Comparison of ENCODE assay signal across 15 cellular contexts in genomic region chr16:2786061-2786825, GRCh38. TPM values are rescaled to one million over a fixed set of nuclear protein-coding genes. Genes with fewer than 3 reads are reported as not detected.
A peak's percentile ranks its signal among the peaks of the same experiment; 100 is the strongest.
DNase-seq lines count a peak whose midpoint lies in the region; ATAC-seq and TF ChIP-seq lines count a peak whose summit lies in the region.
"Had no signal": no experiment of that assay in that cellular context is flagged by ENCODE, and none has a peak within 500 bp of the region (broad histone marks: within the 10 kb centered on the region; RNA-seq: fewer than 3 reads in every experiment).

No MANE protein-coding gene starts in this region.

- H3K4me3 ChIP-seq in H7 (ENCODE audit: insufficient read depth, low read depth, low read length) = no peak overlapping the region

- no peaks in the 10 kb centered on the region for H3K9me3 Mint-ChIP-seq in activated CD4-positive, alpha-beta T cell treated with anti-CD3 and anti-CD28 coated beads, Interleukin-2, amount 10 ng/mL, durations not matched to agents 24 days and 14 days
- H3K9me3 Mint-ChIP-seq in activated CD4-positive, alpha-beta T cell treated with anti-CD3 and anti-CD28 coated beads, Interleukin-2, amount 10 ng/mL, durations not matched to agents 7 days and 5 days = no peaks in the 10 kb centered on the region
- no peaks in the 10 kb centered on the region for H3K9me3 Mint-ChIP-seq in activated naive CD8-positive, alpha-beta T cell treated with anti-CD3 and anti-CD28 coated beads for 36 hours
- H3K9me3 Mint-ChIP-seq: T-helper 2 cell treated with Interferon-gamma antibody and Interleukin-4, amounts not matched to agents 5 μg/mL and 100 μg/mL, for 36 hours had no signal

- no peak for TF ChIP-seq CTCF in omental fat pad (IDR thresholded peaks at IDR 0.05)

- intact Hi-C loops in activated CD4-positive, alpha-beta T cell treated with anti-CD3 and anti-CD28 coated beads, Interleukin-2, amount 10 ng/mL, durations not matched to agents 24 days and 14 days (cut with micrococcal nuclease) = no loop called here

- peak overlapping the region; percentile 19 for H3K4me3 Mint-ChIP-seq in activated CD4-positive, alpha-beta T cell treated with anti-CD3 and anti-CD28 coated beads, Interleukin-2, amount 10 ng/mL, durations not matched to agents 24 days and 14 days
- no peak overlapping the region for H3K4me3 Mint-ChIP-seq in activated CD4-positive, alpha-beta T cell treated with anti-CD3 and anti-CD28 coated beads, Interleukin-2, amount 10 ng/mL, durations not matched to agents 7 days and 5 days
- H3K4me3 Mint-ChIP-seq in activated naive CD8-positive, alpha-beta T cell treated with anti-CD3 and anti-CD28 coated beads for 36 hours = peak overlapping the region; percentile 64
- H3K4me3 Mint-ChIP-seq: T-helper 2 cell treated with Interferon-gamma antibody and Interleukin-4, amounts not matched to agents 5 μg/mL and 100 μg/mL, for 36 hours had no signal

- CTCF ChIA-PET in activated CD4-positive, alpha-beta T cell treated with anti-CD3 and anti-CD28 coated beads, Interleukin-2, amount 10 ng/mL, durations not matched to agents 7 days and 5 days (lab: Charles Lee) = interaction anchor here (1.7 kb wide), 1 partner anchor 10 kb away, joined by 5 read pairs; no protein-coding TSS in a partner anchor

- peaks cover 2% of the 10 kb centered on the region for H3K4me1 Mint-ChIP-seq in activated CD4-positive, alpha-beta T cell treated with anti-CD3 and anti-CD28 coated beads, Interleukin-2, amount 10 ng/mL, durations not matched to agents 24 days and 14 days
- peaks cover 3% of the 10 kb centered on the region for H3K4me1 Mint-ChIP-seq in activated CD4-positive, alpha-beta T cell treated with anti-CD3 and anti-CD28 coated beads, Interleukin-2, amount 10 ng/mL, durations not matched to agents 7 days and 5 days
- H3K4me1 Mint-ChIP-seq in activated naive CD8-positive, alpha-beta T cell treated with anti-CD3 and anti-CD28 coated beads for 36 hours = peaks cover 11% of the 10 kb centered on the region

- peaks cover 27% of the 10 kb centered on the region for H3K27me3 Mint-ChIP-seq in activated CD4-positive, alpha-beta T cell treated with anti-CD3 and anti-CD28 coated beads, Interleukin-2, amount 10 ng/mL, durations not matched to agents 24 days and 14 days
- H3K27me3 Mint-ChIP-seq in activated CD4-positive, alpha-beta T cell treated with anti-CD3 and anti-CD28 coated beads, Interleukin-2, amount 10 ng/mL, durations not matched to agents 7 days and 5 days = peaks cover 20% of the 10 kb centered on the region
- peaks cover 9% of the 10 kb centered on the region for H3K27me3 Mint-ChIP-seq in activated naive CD8-positive, alpha-beta T cell treated with anti-CD3 and anti-CD28 coated beads for 36 hours

- no peak overlapping the region for H3K27ac Mint-ChIP-seq in activated CD4-positive, alpha-beta T cell treated with anti-CD3 and anti-CD28 coated beads, Interleukin-2, amount 10 ng/mL, durations not matched to agents 24 days and 14 days
- H3K27ac Mint-ChIP-seq in activated CD4-positive, alpha-beta T cell treated with anti-CD3 and anti-CD28 coated beads, Interleukin-2, amount 10 ng/mL, durations not matched to agents 7 days and 5 days = no peak overlapping the region
- H3K27ac Mint-ChIP-seq in activated naive CD8-positive, alpha-beta T cell treated with anti-CD3 and anti-CD28 coated beads for 36 hours = peak overlapping the region; percentile 56
- H3K27ac Mint-ChIP-seq: T-helper 2 cell treated with Interferon-gamma antibody and Interleukin-4, amounts not matched to agents 5 μg/mL and 100 μg/mL, for 36 hours had no signal

- H3K27me3 ChIP-seq in H7 (ENCODE audit: control insufficient read depth, insufficient read depth, low read length) = no peaks in the 10 kb centered on the region; the same call in 1 of the 2 replicates

- no peak for ATAC-seq in omental fat pad (ENCODE audit: low FRiP score)
- ATAC-seq in HG03439 (IDR thresholded peaks at IDR 0.05; ENCODE audit: unreplicated experiment) = no peak

- no peak for DNase-seq in activated CD4-positive, alpha-beta T cell treated with anti-CD3 and anti-CD28 coated beads, Interleukin-2, amount 10 ng/mL, durations not matched to agents 24 days and 14 days
- no peak for DNase-seq in activated CD4-positive, alpha-beta T cell treated with anti-CD3 and anti-CD28 coated beads, Interleukin-2, amount 10 ng/mL, durations not matched to agents 7 days and 5 days
- DNase-seq in H7 (peak; percentile 44), omental fat pad (ENCODE audit: low spot score) (peak; percentile 17), mucosa of gallbladder (ENCODE audit: low spot score) (no peak), NOMO-1 treated with dmso at 0.1 percent for 144 hours (lab: John Stamatoyannopoulos, UW; ENCODE audit: unreplicated experiment) (no peak)
- no peak for DNase-seq in activated naive CD8-positive, alpha-beta T cell treated with anti-CD3 and anti-CD28 coated beads for 36 hours
- DNase-seq: activated CD4-positive, alpha-beta T cell treated with anti-CD3 and anti-CD28 coated beads, Interleukin-2, amount 50 U/mL, for 1 hour; EL; mammary epithelial cell; NCI-H2227 treated with DMSO at 0.1 percent for 48 hours had no signal

- H3K36me3 Mint-ChIP-seq in activated CD4-positive, alpha-beta T cell treated with anti-CD3 and anti-CD28 coated beads, Interleukin-2, amount 10 ng/mL, durations not matched to agents 24 days and 14 days (ENCODE audit: low read depth) = no peaks in the 10 kb centered on the region
- H3K36me3 Mint-ChIP-seq in activated CD4-positive, alpha-beta T cell treated with anti-CD3 and anti-CD28 coated beads, Interleukin-2, amount 10 ng/mL, durations not matched to agents 7 days and 5 days (ENCODE audit: low read depth) = no peaks in the 10 kb centered on the region
- no peaks in the 10 kb centered on the region for H3K36me3 Mint-ChIP-seq in activated naive CD8-positive, alpha-beta T cell treated with anti-CD3 and anti-CD28 coated beads for 36 hours

- H3K36me3 ChIP-seq in H7 (replicated peaks; ENCODE audit: control insufficient read depth, insufficient read depth, low read length) = no peaks in the 10 kb centered on the region
- H3K36me3 ChIP-seq: pancreas had no signal

- POLR2A ChIA-PET in activated CD4-positive, alpha-beta T cell treated with anti-CD3 and anti-CD28 coated beads, Interleukin-2, amount 10 ng/mL, durations not matched to agents 7 days and 5 days (lab: Charles Lee) = no interaction called here

RNA-seq across cellular contexts. Expression of gene PRSS33, which starts 1.1 kb away (rescaled TPM):
- total RNA-seq in activated CD4-positive, alpha-beta T cell treated with anti-CD3 and anti-CD28 coated beads, Interleukin-2, amount 10 ng/mL, durations not matched to agents 24 days and 14 days = not detected in 2 replicates
- not detected for total RNA-seq in activated CD4-positive, alpha-beta T cell treated with anti-CD3 and anti-CD28 coated beads, Interleukin-2, amount 10 ng/mL, durations not matched to agents 7 days and 5 days
- not detected in 2 replicates for total RNA-seq in H7 (2014; rRNA removed; shearing (Covaris generic))
- total RNA-seq in activated naive CD8-positive, alpha-beta T cell treated with anti-CD3 and anti-CD28 coated beads for 36 hours = under 1 TPM; 0.40 to 0.54 TPM
- total RNA-seq in omental fat pad = not detected
- 1.8 TPM for total RNA-seq in mucosa of gallbladder
- total RNA-seq: mammary epithelial cell, pancreas, urinary bladder had no signal

RNA-seq across cellular contexts. Expression of gene ELOB, which starts 9.2 kb away (rescaled TPM):
- total RNA-seq in activated CD4-positive, alpha-beta T cell treated with anti-CD3 and anti-CD28 coated beads, Interleukin-2, amount 10 ng/mL, durations not matched to agents 24 days and 14 days = 241 and 259 TPM in 2 replicates
- total RNA-seq in activated CD4-positive, alpha-beta T cell treated with anti-CD3 and anti-CD28 coated beads, Interleukin-2, amount 10 ng/mL, durations not matched to agents 7 days and 5 days = 100 to 1,000 TPM; 224 to 249 TPM
- total RNA-seq in H7 (2014; rRNA removed; shearing (Covaris generic)) = 236 and 269 TPM in 2 replicates
- total RNA-seq in activated naive CD8-positive, alpha-beta T cell treated with anti-CD3 and anti-CD28 coated beads for 36 hours = 100 to 1,000 TPM; 267 to 291 TPM
- total RNA-seq in omental fat pad = 100 to 1,000 TPM; 181 to 341 (median 323) TPM
- 273 TPM for total RNA-seq in mucosa of gallbladder

RNA-seq across cellular contexts. Expression of gene PRSS41, which starts 12.0 kb away (rescaled TPM):
- total RNA-seq in activated CD4-positive, alpha-beta T cell treated with anti-CD3 and anti-CD28 coated beads, Interleukin-2, amount 10 ng/mL, durations not matched to agents 24 days and 14 days = not detected in 2 replicates
- total RNA-seq in activated CD4-positive, alpha-beta T cell treated with anti-CD3 and anti-CD28 coated beads, Interleukin-2, amount 10 ng/mL, durations not matched to agents 7 days and 5 days = not detected
- total RNA-seq in H7 (2014; rRNA removed; shearing (Covaris generic)) = not detected in 2 replicates
- not detected for total RNA-seq in activated naive CD8-positive, alpha-beta T cell treated with anti-CD3 and anti-CD28 coated beads for 36 hours
- not detected for total RNA-seq in omental fat pad
- total RNA-seq in mucosa of gallbladder = 0.49 TPM
- total RNA-seq: mammary epithelial cell, pancreas, urinary bladder had no signal

RNA-seq across cellular contexts. Expression of gene PRSS21, which starts 30.8 kb away (rescaled TPM):
- total RNA-seq in activated CD4-positive, alpha-beta T cell treated with anti-CD3 and anti-CD28 coated beads, Interleukin-2, amount 10 ng/mL, durations not matched to agents 24 days and 14 days = 10.2 and 11.8 TPM in 2 replicates
- total RNA-seq in activated CD4-positive, alpha-beta T cell treated with anti-CD3 and anti-CD28 coated beads, Interleukin-2, amount 10 ng/mL, durations not matched to agents 7 days and 5 days = under 1 TPM; 0.27 to 0.67 TPM
- total RNA-seq in H7 (2014; rRNA removed; shearing (Covaris generic)) = 0.42 and 1.5 TPM in 2 replicates
- total RNA-seq in activated naive CD8-positive, alpha-beta T cell treated with anti-CD3 and anti-CD28 coated beads for 36 hours = 10 to 100 TPM; 11.2 to 13.1 TPM
- total RNA-seq in omental fat pad (1 to 10 TPM in 1 of 4 donors, under 1 TPM in 1, not detected in 2; 0.65 to 1.0 TPM), mucosa of gallbladder (4.4 TPM)
- total RNA-seq: urinary bladder had no signal

RNA-seq across cellular contexts. Expression of gene SRRM2, which starts 33.8 kb away (rescaled TPM):
- 635 and 680 TPM in 2 replicates for total RNA-seq in activated CD4-positive, alpha-beta T cell treated with anti-CD3 and anti-CD28 coated beads, Interleukin-2, amount 10 ng/mL, durations not matched to agents 24 days and 14 days
- total RNA-seq in activated CD4-positive, alpha-beta T cell treated with anti-CD3 and anti-CD28 coated beads, Interleukin-2, amount 10 ng/mL, durations not matched to agents 7 days and 5 days = 100 to 1,000 TPM; 512 to 565 TPM
- 69.0 and 96.1 TPM in 2 replicates for total RNA-seq in H7 (2014; rRNA removed; shearing (Covaris generic))
- 100 to 1,000 TPM; 460 to 507 TPM for total RNA-seq in activated naive CD8-positive, alpha-beta T cell treated with anti-CD3 and anti-CD28 coated beads for 36 hours
- total RNA-seq in omental fat pad = 100 to 1,000 TPM; 230 to 465 (median 368) TPM
- total RNA-seq in mucosa of gallbladder = 677 TPM

Comparison
In these comparisons a context has a peak if more than half of its experiments do, and no peak if none do; other contexts are left out.
1. DNase-seq: peak in H7 (single experiment) and omental fat pad (single experiment); none in activated CD4-positive, alpha-beta T cell treated with anti-CD3 and anti-CD28 coated beads, Interleukin-2, amount 10 ng/mL, durations not matched to agents 24 days and 14 days (single experiment), activated CD4-positive, alpha-beta T cell treated with anti-CD3 and anti-CD28 coated beads, Interleukin-2, amount 10 ng/mL, durations not matched to agents 7 days and 5 days (single experiment), activated naive CD8-positive, alpha-beta T cell treated with anti-CD3 and anti-CD28 coated beads for 36 hours (single experiment), mucosa of gallbladder (single experiment) and NOMO-1 treated with dmso at 0.1 percent for 144 hours (single experiment).